Comparison of ENCODE assay signal across 8 cellular contexts in genomic region chr5:963673-964531, GRCh38. TPM values are rescaled to one million over a fixed set of nuclear protein-coding genes. Genes with fewer than 3 reads are reported as not detected.
DNase-seq lines count a peak whose midpoint lies in the region; ATAC-seq and TF ChIP-seq lines count a peak whose summit lies in the region.

No MANE protein-coding gene starts in this region.

- H3K4me3 ChIP-seq in HL-60 (replicated peaks; ENCODE audit: insufficient read depth, low read length) (no peak overlapping the region), kidney epithelial cell (ENCODE audit: low read depth, low read length) (no peak overlapping the region)

- peak overlapping the region; percentile 55 for H3K4me3 Mint-ChIP-seq in activated T-cell treated with anti-CD3 and anti-CD28 coated beads, Interleukin-2, amount 50 U/mL, for 4 hours

- peaks cover 50% of the 10 kb centered on the region for H3K27me3 Mint-ChIP-seq in activated T-cell treated with anti-CD3 and anti-CD28 coated beads, Interleukin-2, amount 50 U/mL, for 4 hours (ENCODE audit: low read depth)

- peak overlapping the region; percentile 50 for H3K27ac ChIP-seq in HL-60 (replicated peaks)

- H3K27me3 ChIP-seq in HL-60 (ENCODE audit: insufficient read depth, poor library complexity, severe bottlenecking) (peaks cover 2% of the 10 kb centered on the region), kidney epithelial cell (ENCODE audit: control insufficient read depth, insufficient read depth, low read length) (peaks cover 58% of the 10 kb centered on the region)

- H3K9me3 Mint-ChIP-seq in activated T-cell treated with anti-CD3 and anti-CD28 coated beads, Interleukin-2, amount 50 U/mL, for 4 hours = no peaks in the 10 kb centered on the region

- ATAC-seq in GM19467 (IDR thresholded peaks at IDR 0.05; ENCODE audit: unreplicated experiment) = peak; percentile 79
- peak; percentile 87 to 91 for ATAC-seq in activated T-cell treated with anti-CD3 and anti-CD28 coated beads, Interleukin-2, amount 50 U/mL, for 4 hours

- H3K4me1 Mint-ChIP-seq in activated T-cell treated with anti-CD3 and anti-CD28 coated beads, Interleukin-2, amount 50 U/mL, for 4 hours (ENCODE audit: low read depth) = peaks cover 14% of the 10 kb centered on the region

- DNase-seq in AG20443 (ENCODE audit: low spot score) = peak; percentile 65
- DNase-seq in HL-60 (ENCODE audit: low read depth in 1 of 2, low spot score in 1 of 2) = peak in 1 of 2 experiments; percentile 32
- no peak for DNase-seq in activated T-cell treated with anti-CD3 and anti-CD28 coated beads, Interleukin-2, amount 50 U/mL, for 4 hours
- DNase-seq in kidney epithelial cell (ENCODE audit: low read depth) = peak; percentile 14
- no peak for DNase-seq in NCI-H2196 (lab: John Stamatoyannopoulos, UW; ENCODE audit: unreplicated experiment)
- DNase-seq in NCI-H1092 treated with DMSO at 0.1 percent for 48 hours (lab: John Stamatoyannopoulos, UW) = no peak
- no peak for DNase-seq in HuH-7.5 (ENCODE audit: low spot score)

- no peaks in the 10 kb centered on the region for H3K36me3 Mint-ChIP-seq in activated T-cell treated with anti-CD3 and anti-CD28 coated beads, Interleukin-2, amount 50 U/mL, for 4 hours (ENCODE audit: insufficient read depth)

- no peaks in the 10 kb centered on the region for H3K36me3 ChIP-seq in kidney epithelial cell (ENCODE audit: control insufficient read depth, insufficient read depth, low read length)

- TF ChIP-seq CTCF in HL-60 (IDR thresholded peaks at IDR 0.05; ENCODE audit: insufficient read depth, low read length) = no peak
- TF ChIP-seq CTCF in kidney epithelial cell (IDR thresholded peaks at IDR 0.05; ENCODE audit: insufficient read depth, low read length, poor library complexity, severe bottlenecking) = no peak

RNA-seq across cellular contexts. Expression of gene NKD2, which starts 44.7 kb away (rescaled TPM):
- under 1 TPM; 0.54 to 0.94 (median 0.58) TPM for total RNA-seq in activated T-cell treated with anti-CD3 and anti-CD28 coated beads, Interleukin-2, amount 50 U/mL, for 4 hours
- total RNA-seq in kidney epithelial cell = 1.0 and 1.7 TPM in 2 replicates

Comparison
In these comparisons a context has a peak if more than half of its experiments do, and no peak if none do; other contexts are left out.
1. DNase-seq: peak in AG20443 (single experiment) and kidney epithelial cell (single experiment); none in activated T-cell treated with anti-CD3 and anti-CD28 coated beads, Interleukin-2, amount 50 U/mL, for 4 hours (single experiment), NCI-H2196 (single experiment), NCI-H1092 treated with DMSO at 0.1 percent for 48 hours (single experiment) and HuH-7.5 (single experiment).